ENCODE assay signal across 1 cellular context in the genomic region with DNA sequence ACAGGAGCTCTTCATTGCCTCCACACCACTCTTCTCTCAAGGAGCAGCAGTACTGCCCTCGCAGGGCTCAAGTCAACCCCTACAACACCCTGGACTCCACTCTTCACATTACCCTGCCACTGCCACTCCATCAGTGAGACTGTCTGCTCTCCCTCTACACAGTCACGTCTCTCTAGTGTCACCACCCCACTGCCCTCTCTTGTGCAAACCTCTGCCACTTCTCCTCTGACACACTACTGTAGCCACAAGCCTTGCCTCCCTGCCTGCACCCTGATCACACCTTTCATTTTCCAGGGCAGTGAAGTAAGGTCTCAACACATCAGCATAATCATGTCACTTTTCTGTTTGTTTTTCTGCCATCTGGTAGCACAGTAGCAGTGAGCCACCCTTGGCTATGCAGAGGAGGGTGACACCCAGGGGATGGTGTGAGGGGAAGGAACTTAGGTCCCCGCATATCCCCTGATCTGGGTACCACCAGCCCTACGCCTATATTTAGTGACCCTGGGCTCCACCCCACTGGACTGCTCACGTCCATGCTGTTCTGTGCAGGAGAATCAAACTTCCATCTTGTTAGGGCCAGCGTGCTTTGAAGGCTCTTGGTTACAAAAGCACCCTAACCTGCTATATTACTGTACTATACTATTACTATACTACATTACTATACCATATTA.
TF ChIP-seq lines count a peak whose summit lies in the region.

No MANE protein-coding gene starts in this region.

TF ChIP-seq in GM12878, 131 proteins besides CTCF, POLR2A, EP300 and RAD21:
- TF ChIP-seq STAT3 (IDR thresholded peaks at IDR 0.05; ENCODE audit: low read depth, low read length) (no peak), SREBF2 (IDR thresholded peaks at IDR 0.05; ENCODE audit: low read length) (no peak), WRNIP1 (IDR thresholded peaks at IDR 0.05; ENCODE audit: borderline replicate concordance, low read depth, low read length) (no peak), GATAD2B (conservative IDR thresholded peaks at IDR 0.05; ENCODE audit: low read depth) (no peak), KLF5 (IDR thresholded peaks at IDR 0.05; ENCODE audit: partially characterized antibody) (no peak), EZH2 (IDR thresholded peaks at IDR 0.05; ENCODE audit: borderline replicate concordance, control insufficient read depth, low read depth, low read length) (no peak), NBN (IDR thresholded peaks at IDR 0.05) (no peak), SP1 (IDR thresholded peaks at IDR 0.05; ENCODE audit: low read depth, low read length) (no peak), BHLHE40 (IDR thresholded peaks at IDR 0.05; ENCODE audit: borderline replicate concordance in 1 of 2, low read depth in 2 of 2, low read length in 1 of 2) (no peak), TAF1 (IDR thresholded peaks at IDR 0.05; ENCODE audit: borderline replicate concordance, low read depth, low read length) (no peak), TARDBP (IDR thresholded peaks at IDR 0.05; ENCODE audit: borderline replicate concordance) (no peak)
- TF ChIP-seq, protein P1, sequence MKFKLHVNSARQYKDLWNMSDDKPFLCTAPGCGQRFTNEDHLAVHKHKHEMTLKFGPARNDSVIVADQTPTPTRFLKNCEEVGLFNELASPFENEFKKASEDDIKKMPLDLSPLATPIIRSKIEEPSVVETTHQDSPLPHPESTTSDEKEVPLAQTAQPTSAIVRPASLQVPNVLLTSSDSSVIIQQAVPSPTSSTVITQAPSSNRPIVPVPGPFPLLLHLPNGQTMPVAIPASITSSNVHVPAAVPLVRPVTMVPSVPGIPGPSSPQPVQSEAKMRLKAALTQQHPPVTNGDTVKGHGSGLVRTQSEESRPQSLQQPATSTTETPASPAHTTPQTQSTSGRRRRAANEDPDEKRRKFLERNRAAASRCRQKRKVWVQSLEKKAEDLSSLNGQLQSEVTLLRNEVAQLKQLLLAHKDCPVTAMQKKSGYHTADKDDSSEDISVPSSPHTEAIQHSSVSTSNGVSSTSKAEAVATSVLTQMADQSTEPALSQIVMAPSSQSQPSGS (IDR thresholded peaks at IDR 0.05; ENCODE audit: low read length), result no peak
- TF ChIP-seq, protein P2, sequence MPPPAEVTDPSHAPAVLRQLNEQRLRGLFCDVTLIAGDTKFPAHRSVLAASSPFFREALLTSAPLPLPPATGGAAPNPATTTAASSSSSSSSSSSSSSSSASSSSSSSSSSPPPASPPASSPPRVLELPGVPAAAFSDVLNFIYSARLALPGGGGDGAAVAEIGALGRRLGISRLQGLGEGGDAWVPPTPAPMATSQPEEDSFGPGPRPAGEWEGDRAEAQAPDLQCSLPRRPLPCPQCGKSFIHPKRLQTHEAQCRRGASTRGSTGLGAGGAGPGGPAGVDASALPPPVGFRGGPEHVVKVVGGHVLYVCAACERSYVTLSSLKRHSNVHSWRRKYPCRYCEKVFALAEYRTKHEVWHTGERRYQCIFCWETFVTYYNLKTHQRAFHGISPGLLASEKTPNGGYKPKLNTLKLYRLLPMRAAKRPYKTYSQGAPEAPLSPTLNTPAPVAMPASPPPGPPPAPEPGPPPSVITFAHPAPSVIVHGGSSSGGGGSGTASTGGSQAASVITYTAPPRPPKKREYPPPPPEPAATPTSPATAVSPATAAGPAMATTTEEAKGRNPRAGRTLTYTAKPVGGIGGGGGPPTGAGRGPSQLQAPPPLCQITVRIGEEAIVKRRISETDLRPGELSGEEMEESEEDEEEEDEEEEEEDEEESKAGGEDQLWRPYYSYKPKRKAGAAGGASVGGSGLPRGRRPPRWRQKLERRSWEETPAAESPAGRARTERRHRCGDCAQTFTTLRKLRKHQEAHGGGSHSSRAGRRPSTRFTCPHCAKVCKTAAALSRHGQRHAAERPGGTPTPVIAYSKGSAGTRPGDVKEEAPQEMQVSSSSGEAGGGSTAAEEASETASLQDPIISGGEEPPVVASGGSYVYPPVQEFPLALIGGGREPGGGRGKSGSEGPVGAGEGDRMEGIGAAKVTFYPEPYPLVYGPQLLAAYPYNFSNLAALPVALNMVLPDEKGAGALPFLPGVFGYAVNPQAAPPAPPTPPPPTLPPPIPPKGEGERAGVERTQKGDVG (CRISPR knock-in tag; IDR thresholded peaks at IDR 0.05), result no peak
